In genomic region chr10:96306516-96306915, GRCh38 we compare ENCODE assay signal across 9 cellular contexts. TPM values are rescaled to one million over a fixed set of nuclear protein-coding genes. Genes with fewer than 3 reads are reported as not detected.
A peak's percentile ranks its signal among the peaks of the same experiment; 100 is the strongest.
DNase-seq lines count a peak whose midpoint lies in the region; ATAC-seq, FAIRE-seq and TF ChIP-seq lines count a peak whose summit lies in the region.
"Had no signal": no experiment of that assay in that cellular context is flagged by ENCODE, and none has a peak within 500 bp of the region (broad histone marks: within the 10 kb centered on the region; RNA-seq: fewer than 3 reads in every experiment).

No MANE protein-coding gene starts in this region.

- 72 to 81% methylated on average over 8 of the region's 8 CpGs for WGBS in pancreas, 2 donors

- H4K20me1 ChIP-seq in DND-41 (ENCODE audit: insufficient read depth, low read length): no peaks in the 10 kb centered on the region

- H3K9me3 ChIP-seq in DND-41 (ENCODE audit: insufficient read depth, low read length, severe bottlenecking): no peaks in the 10 kb centered on the region
- H3K9me3 ChIP-seq in pancreas: no peaks in the 10 kb centered on the region

- ATAC-seq in DND-41 (ENCODE audit: insufficient read depth, low read depth) (peak; percentile 87), pancreas (peak in 3 of 4 donors; percentile 68 to 80 (median 79)), HG02840 (IDR thresholded peaks at IDR 0.05; ENCODE audit: low FRiP score, unreplicated experiment) (no peak), GM21515 (IDR thresholded peaks at IDR 0.05; ENCODE audit: unreplicated experiment) (no peak), GM19035 (IDR thresholded peaks at IDR 0.05; ENCODE audit: unreplicated experiment) (no peak)

- intact Hi-C loops in pancreas (cut with DNase I): no loop called here

- peak overlapping the region; percentile 92 for H3K27ac ChIP-seq in DND-41 (ENCODE audit: low read length)
- no peak overlapping the region for H3K27ac ChIP-seq in pancreas

- H3K4me1 ChIP-seq in DND-41 (ENCODE audit: insufficient read depth, low read length) (peaks cover 96% of the 10 kb centered on the region), pancreas (no peaks in the 10 kb centered on the region)

- TF ChIP-seq CTCF in DND-41 (IDR thresholded peaks at IDR 0.05; ENCODE audit: borderline replicate concordance, extremely low read depth, low read length, poor library complexity, severe bottlenecking): no peak
- TF ChIP-seq CTCF in pancreas (IDR thresholded peaks at IDR 0.05): no peak

- FAIRE-seq in pancreas (lab: Jason Lieb, UNC): no peak

- H3K27me3 ChIP-seq in DND-41 (ENCODE audit: insufficient read depth, low read length, poor library complexity) (no peaks in the 10 kb centered on the region), pancreas (no peaks in the 10 kb centered on the region)

- peaks cover 97% of the 10 kb centered on the region for H3K79me2 ChIP-seq in DND-41 (ENCODE audit: insufficient read depth, low read length)

- H3K4me3 ChIP-seq in DND-41 (ENCODE audit: low read depth in 1 of 2, low read length in 2 of 2): peak overlapping the region; percentile 43 to 57
- peak overlapping the region; percentile 84 for H3K4me3 ChIP-seq in Jurkat, Clone E6-1 (ENCODE audit: low read length)
- H3K4me3 ChIP-seq in pancreas: no peak overlapping the region

- peak overlapping the region; percentile 76 for H3K9ac ChIP-seq in DND-41 (ENCODE audit: low read depth, low read length)

- peak overlapping the region; percentile 64 for H3K4me2 ChIP-seq in DND-41 (ENCODE audit: insufficient read depth, low read length)

- DNase-seq in DND-41 (peak; percentile 92), pancreas (peak in 2 of 6 donors; percentile 13 to 49), NCI-H146 (lab: John Stamatoyannopoulos, UW) (no peak)
- DNase-seq in Jurkat, Clone E6-1 (ENCODE audit: low read depth, low spot score): peak; percentile 93
- peak; percentile 30 for DNase-seq in activated naive CD4-positive, alpha-beta T cell treated with anti-CD3 and anti-CD28 coated beads, Interleukin-2, amount 50 U/mL, for 16 hours
- DNase-seq: NCI-H1048 had no signal

- H3K36me3 ChIP-seq in DND-41 (ENCODE audit: insufficient read depth, low read length): peaks cover 12% of the 10 kb centered on the region
- H3K36me3 ChIP-seq in pancreas: no peaks in the 10 kb centered on the region

- peak overlapping the region; percentile 67 for H2AFZ ChIP-seq in DND-41 (ENCODE audit: low read depth, low read length)

RNA-seq across cellular contexts. Expression of gene DNTT, which starts 2.3 kb away (rescaled TPM):
- polyA plus RNA-seq in Jurkat, Clone E6-1 (2012; ENCODE audit: insufficient read depth, insufficient read length): 0.44 TPM
- total RNA-seq in pancreas: not detected
- under 1 TPM in 1 of 2 donors, not detected in 1; 0.12 TPM for polyA plus RNA-seq in pancreas

RNA-seq across cellular contexts. Expression of gene BLNK, which starts 35.1 kb away (rescaled TPM):
- not detected for polyA plus RNA-seq in Jurkat, Clone E6-1 (2012; ENCODE audit: insufficient read depth, insufficient read length)
- total RNA-seq in pancreas: 10 to 100 TPM in 5 of 6 donors, 1 to 10 TPM in 1; 7.1 to 25.8 (median 12.8) TPM
- 10 to 100 TPM; 10.4 to 12.9 TPM for polyA plus RNA-seq in pancreas

RNA-seq across cellular contexts. Expression of gene OPALIN, which starts 52.3 kb away (rescaled TPM):
- polyA plus RNA-seq in Jurkat, Clone E6-1 (2012; ENCODE audit: insufficient read depth, insufficient read length): not detected
- not detected for total RNA-seq in pancreas
- not detected for polyA plus RNA-seq in pancreas

Comparison
In these comparisons a context has a peak if more than half of its experiments do, and no peak if none do; other contexts are left out.
1. ATAC-seq: peak in DND-41 (single experiment) and pancreas (3 of 4); none in HG02840 (single experiment), GM21515 (single experiment) and GM19035 (single experiment).
2. H3K4me3 ChIP-seq: peak in DND-41 (2 of 2) and Jurkat, Clone E6-1 (single experiment); none in pancreas (0 of 4).